Comparison of ENCODE assay signal across 7 cellular contexts in genomic region chr12:94147991-94148840, GRCh38.
A peak's percentile ranks its signal among the peaks of the same experiment; 100 is the strongest.
DNase-seq lines count a peak whose midpoint lies in the region; ATAC-seq lines count a peak whose summit lies in the region.

Gene PLXNC1, plus strand, starts transcription at chr12:94148577. Its CDS starts 395 bp downstream, at chr12:94148972.

- peak; percentile 28 for ATAC-seq in GM18520 (IDR thresholded peaks at IDR 0.05; ENCODE audit: unreplicated experiment)
- ATAC-seq in HG02840 (IDR thresholded peaks at IDR 0.05; ENCODE audit: low FRiP score, unreplicated experiment) = peak; percentile 39

- DNase-seq in NCI-H345 (lab: John Stamatoyannopoulos, UW) (peak; percentile 75), activated T-cell treated with anti-CD3 and anti-CD28 coated beads for 24 hours (ENCODE audit: low read depth) (peak; percentile 59), epidermal melanocyte (ENCODE audit: insufficient read length, low spot score) (peak; percentile 63), middle frontal gyrus (ENCODE audit: extremely low spot score, low spot score) (peak; percentile 53)
- peak; percentile 61 for DNase-seq in stimulated activated CD8-positive, alpha-beta memory T cell treated with anti-CD3 and anti-CD28 coated beads, Interleukin-4, amount 100 ng/mL, for 24 hours (ENCODE audit: low read depth)

Comparison
In these comparisons a context has a peak if more than half of its experiments do, and no peak if none do; other contexts are left out.
1. Peak in every context shown above with its lines: DNase-seq and ATAC-seq.